Comparison of ENCODE assay signal across 8 cellular contexts in the genomic region with DNA sequence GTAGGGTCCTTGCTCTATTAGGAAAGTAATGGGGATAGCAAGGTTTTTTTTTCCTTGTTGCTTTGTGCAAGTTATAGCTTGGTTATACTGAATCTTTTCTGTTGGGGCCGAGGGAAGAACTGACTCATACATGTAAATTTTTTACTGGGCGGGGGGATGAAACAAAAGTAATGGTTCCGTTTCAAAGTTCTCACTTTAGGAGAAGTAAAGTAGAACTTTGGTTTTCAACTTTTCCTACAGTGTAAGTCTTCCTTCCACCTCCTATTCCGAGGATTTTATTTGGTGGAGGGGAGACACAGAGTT. TPM values are rescaled to one million over a fixed set of nuclear protein-coding genes. Genes with fewer than 3 reads are reported as not detected.
DNase-seq lines count a peak whose midpoint lies in the region; ATAC-seq and TF ChIP-seq lines count a peak whose summit lies in the region.

No MANE protein-coding gene starts in this region.

- peak; percentile 23 for ATAC-seq in HG03460 (IDR thresholded peaks at IDR 0.05; ENCODE audit: unreplicated experiment)
- no peak for ATAC-seq in HG03571 (IDR thresholded peaks at IDR 0.05; ENCODE audit: unreplicated experiment)
- no peak for ATAC-seq in GM21526 (IDR thresholded peaks at IDR 0.05; ENCODE audit: low FRiP score, unreplicated experiment)

- no peak for TF ChIP-seq CTCF in fibroblast of the aortic adventitia (IDR thresholded peaks at IDR 0.05; ENCODE audit: insufficient read depth, low read length)

- peak; percentile 22 to 28 for DNase-seq in activated CD4-positive, alpha-beta T cell treated with anti-CD3 and anti-CD28 coated beads, Interleukin-2, amount 50 U/mL, for 4 hours
- DNase-seq in fibroblast of the aortic adventitia (ENCODE audit: low read depth): peak; percentile 26
- no peak for DNase-seq in skeletal muscle cell (ENCODE audit: low read depth)
- no peak for DNase-seq in 8988T

- peak; percentile 31 for TF ChIP-seq POLR2A in GM15510 (IDR thresholded peaks at IDR 0.05; ENCODE audit: borderline replicate concordance, extremely low read depth, insufficient read length)

- H3K4me3 ChIP-seq in fibroblast of the aortic adventitia (ENCODE audit: low read depth, low read length) (peak overlapping the region; percentile 90), skeletal muscle cell (ENCODE audit: low read depth, low read length) (peak overlapping the region; percentile 94)

RNA-seq across cellular contexts. Expression of a gene that starts 1.1 kb away (rescaled TPM):
- 23.6 and 29.8 TPM in 2 replicates for total RNA-seq in fibroblast of the aortic adventitia (ENCODE audit: low replicate concordance)

Comparison
In these comparisons a context has a peak if more than half of its experiments do, and no peak if none do; other contexts are left out.
1. DNase-seq: peak in activated CD4-positive, alpha-beta T cell treated with anti-CD3 and anti-CD28 coated beads, Interleukin-2, amount 50 U/mL, for 4 hours (2 of 2) and fibroblast of the aortic adventitia (single experiment); none in skeletal muscle cell (single experiment) and 8988T (single experiment).